Comparison of ENCODE assay signal across 21 cellular contexts in the genomic region with DNA sequence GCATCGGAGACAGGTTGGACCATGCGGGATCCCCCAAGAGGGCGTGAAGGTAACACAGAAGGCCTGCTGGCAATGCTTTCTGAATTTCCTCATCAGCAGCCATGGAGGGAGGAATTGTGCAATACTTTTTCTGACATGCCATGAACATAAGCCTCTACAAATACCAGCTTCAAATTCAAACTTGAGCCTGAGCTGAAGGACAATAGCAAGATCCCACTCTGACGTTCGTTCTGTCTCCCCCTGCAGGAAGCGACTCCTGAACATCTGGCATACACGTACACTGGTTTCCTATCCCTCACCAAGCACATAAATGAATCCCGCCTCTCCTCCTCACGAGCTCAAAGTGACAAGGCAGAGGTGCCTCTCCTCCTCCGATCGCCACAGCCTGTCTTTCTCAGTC.
DNase-seq lines count a peak whose midpoint lies in the region; ATAC-seq, FAIRE-seq and TF ChIP-seq lines count a peak whose summit lies in the region.
"Had no signal": no experiment of that assay in that cellular context is flagged by ENCODE, and none has a peak within 500 bp of the region (broad histone marks: within the 10 kb centered on the region; RNA-seq: fewer than 3 reads in every experiment).

No MANE protein-coding gene starts in this region.

- no peak for TF ChIP-seq EP300 in K562 (IDR thresholded peaks at IDR 0.05; ENCODE audit: low read length)

- 88% methylated on average over 5 of the region's 11 CpGs for WGBS in K562 (ENCODE audit: insufficient coverage, low coverage, missing lambda C conversion rate)

- no peak for ATAC-seq in K562
- ATAC-seq: activated CD4-positive, CD25-positive, alpha-beta regulatory T cell treated with anti-CD3 and anti-CD28 coated beads, Interleukin-2, amount 50 U/mL, for 24 hours; activated T-helper 17 cell treated with anti-CD3 and anti-CD28 coated beads, Interleukin-2, amount 50 U/mL, for 72 hours; CD8-positive, alpha-beta T cell; left lobe of liver; mucosa of descending colon; stimulated activated effector memory CD8-positive, alpha-beta T cell treated with anti-CD3 and anti-CD28 coated beads, Interleukin-12 subunit alpha, Interleukin-12 subunit beta, amount 100 ng/mL, for 72 hours had no signal

- FAIRE-seq in K562 (lab: Jason Lieb, UNC): no peak

- H3K27ac Mint-ChIP-seq in MCF 10A (ENCODE audit: low read depth, unreplicated experiment): no peak overlapping the region
- H3K27ac Mint-ChIP-seq in immature natural killer cell: peak overlapping the region in 1 of 6 donors; percentile 48
- H3K27ac Mint-ChIP-seq: activated T-helper 17 cell treated with anti-CD3 and anti-CD28 coated beads, Interleukin-2, amount 50 U/mL, for 72 hours; CD8-positive, alpha-beta T cell; stimulated activated effector memory CD8-positive, alpha-beta T cell treated with anti-CD3 and anti-CD28 coated beads, Interleukin-12 subunit alpha, Interleukin-12 subunit beta, amount 100 ng/mL, for 72 hours had no signal

- H3K4me2 ChIP-seq in K562 (ENCODE audit: insufficient read depth, low read length): no peak overlapping the region

- in situ Hi-C loops in K562 (cut with MboI): no loop called here

- peaks cover 14% of the 10 kb centered on the region; the same call in 1 of the 3 replicates for H3K36me3 ChIP-seq in K562 (ENCODE audit: control insufficient read depth, insufficient read depth, low read length)
- no peaks in the 10 kb centered on the region for H3K36me3 ChIP-seq in ascending aorta
- H3K36me3 ChIP-seq: cardiac muscle cell, neutrophil, right atrium auricular region had no signal

- H3K9me3 Mint-ChIP-seq in MCF 10A (ENCODE audit: unreplicated experiment) (peaks cover 39% of the 10 kb centered on the region), immature natural killer cell (peaks cover 7 to 19% (median 14%) of the 10 kb centered on the region in 6 donors)

- H4K20me1 ChIP-seq in K562 (replicated peaks; ENCODE audit: control insufficient read depth, insufficient read depth, low read length): no peaks in the 10 kb centered on the region

- H3K4me3 Mint-ChIP-seq in MCF 10A (ENCODE audit: unreplicated experiment) (no peak overlapping the region), immature natural killer cell (no peak overlapping the region)
- H3K4me3 Mint-ChIP-seq: activated T-helper 17 cell treated with anti-CD3 and anti-CD28 coated beads, Interleukin-2, amount 50 U/mL, for 72 hours; CD8-positive, alpha-beta T cell; stimulated activated effector memory CD8-positive, alpha-beta T cell treated with anti-CD3 and anti-CD28 coated beads, Interleukin-12 subunit alpha, Interleukin-12 subunit beta, amount 100 ng/mL, for 72 hours had no signal

- peaks cover 35% of the 10 kb centered on the region for H3K79me2 ChIP-seq in K562 (ENCODE audit: control insufficient read depth, insufficient read depth, low read length)

- intact Hi-C loops in K562 (cut with micrococcal nuclease): no loop called here
- intact Hi-C loops in ascending aorta (cut with DNase I): no loop called here
- intact Hi-C loops in MCF 10A (cut with micrococcal nuclease): no loop called here

- H3K4me1 Mint-ChIP-seq in MCF 10A (ENCODE audit: insufficient read depth, unreplicated experiment) (no peaks in the 10 kb centered on the region), immature natural killer cell (peaks cover 22% of the 10 kb centered on the region in 2 donors)

- H3K9me3 ChIP-seq in K562 (replicated peaks; ENCODE audit: control insufficient read depth, insufficient read depth, low read depth, low read length) (no peaks in the 10 kb centered on the region; the same call in 1 of the 2 replicates), ascending aorta (no peaks in the 10 kb centered on the region)
- H3K9me3 ChIP-seq: neutrophil had no signal

- H3K27me3 Mint-ChIP-seq in MCF 10A (ENCODE audit: insufficient read depth, unreplicated experiment): no peaks in the 10 kb centered on the region
- peaks cover 3 to 5% (median 4%) of the 10 kb centered on the region in 3 donors for H3K27me3 Mint-ChIP-seq in immature natural killer cell (ENCODE audit: low read depth in 3 of 3)
- H3K27me3 Mint-ChIP-seq: activated T-helper 17 cell treated with anti-CD3 and anti-CD28 coated beads, Interleukin-2, amount 50 U/mL, for 72 hours had no signal

- no peak for TF ChIP-seq RAD21 in K562 (CRISPR knock-in tag; conservative IDR thresholded peaks at IDR 0.05 in 1 of 2, IDR thresholded peaks at IDR 0.05 in 1 of 2)

- H3K9ac ChIP-seq in K562 (ENCODE audit: insufficient read depth in 1 of 2, low read depth in 2 of 2, low read length in 2 of 2): no peak overlapping the region

- BruUV-seq in K562 (replicated peaks; lab: Mats Ljungman, UMichigan) (no TSS peak), MCF 10A (replicated peaks; lab: Mats Ljungman, UMichigan) (no TSS peak)

- peak; percentile 16 for DNase-seq in activated effector memory CD4-positive, alpha-beta T cell treated with anti-CD3 and anti-CD28 coated beads, Interleukin-2, amount 50 U/mL, for 16 hours
- no peak for DNase-seq in activated effector memory CD4-positive, alpha-beta T cell treated with Interleukin-2 at 50 U/mL for 16 hours
- DNase-seq in NAMALWA (ENCODE audit: low spot score): peak; percentile 33
- DNase-seq in K562 (ENCODE audit: extremely low read depth in 1 of 4, low spot score in 3 of 4): no peak
- DNase-seq in ascending aorta (ENCODE audit: low spot score in 2 of 2): no peak
- DNase-seq in MCF 10A (ENCODE audit: unreplicated experiment): no peak
- no peak for DNase-seq in immature natural killer cell
- no peak for DNase-seq in SK-N-DZ (ENCODE audit: low spot score)
- DNase-seq: CD8-positive, alpha-beta T cell; erythroblast; mucosa of descending colon; NK-92 treated with Interleukin-12 subunit alpha and Interleukin-12 subunit beta, amount 100 ng/mL, for 24 hours; SHP77 had no signal

- H3K9me1 ChIP-seq in K562 (ENCODE audit: control insufficient read depth, insufficient read depth, low read length): no peaks in the 10 kb centered on the region

- H3K4me1 ChIP-seq in K562 (replicated peaks in 1 of 2; ENCODE audit: control insufficient read depth in 2 of 2, insufficient read depth in 2 of 2, low read length in 2 of 2) (peaks cover 0 to 3% of the 10 kb centered on the region in 2 experiments; a peak in 2 of 5 replicates), ascending aorta (no peaks in the 10 kb centered on the region)

- TF ChIP-seq POLR2A in K562 (conservative IDR thresholded peaks at IDR 0.05): no peak

- TF ChIP-seq CTCF in K562 (IDR thresholded peaks at IDR 0.05 in 2 of 3, conservative IDR thresholded peaks at IDR 0.05 in 1 of 3; ENCODE audit: insufficient read depth in 2 of 3, low read depth in 1 of 3, low read length in 3 of 3) (0 out of 6 replicates have a peak, but pooled peaks of 1 of the 3 experiments have one; percentile 18), ascending aorta (IDR thresholded peaks at IDR 0.05) (no peak), MCF 10A (IDR thresholded peaks at IDR 0.05; ENCODE audit: unreplicated experiment) (no peak)

- POLR2A ChIA-PET in K562 (lab: Yijun Ruan, JAX): no interaction called here
- POLR2A ChIA-PET in MCF 10A (lab: Yijun Ruan, JAX): no interaction called here

- no peak overlapping the region for H3K27ac ChIP-seq in K562 (ENCODE audit: extremely low read depth, low read depth, low read length)
- H3K27ac ChIP-seq in ascending aorta: no peak overlapping the region
- H3K27ac ChIP-seq: cardiac muscle cell, neutrophil, right atrium auricular region had no signal

- no peak overlapping the region for H3K4me3 ChIP-seq in K562
- H3K4me3 ChIP-seq in ascending aorta: no peak overlapping the region
- H3K4me3 ChIP-seq: cardiac muscle cell, dorsolateral prefrontal cortex, mucosa of descending colon, right atrium auricular region had no signal

- H2AFZ ChIP-seq in K562 (ENCODE audit: low read depth, low read length): no peak overlapping the region

- H3K36me3 Mint-ChIP-seq in MCF 10A (ENCODE audit: insufficient read depth, unreplicated experiment): no peaks in the 10 kb centered on the region
- H3K36me3 Mint-ChIP-seq in immature natural killer cell: peaks cover 5 to 6% (median 6%) of the 10 kb centered on the region in 3 donors
- H3K36me3 Mint-ChIP-seq: stimulated activated effector memory CD8-positive, alpha-beta T cell treated with anti-CD3 and anti-CD28 coated beads, Interleukin-12 subunit alpha, Interleukin-12 subunit beta, amount 100 ng/mL, for 72 hours had no signal

- CTCF ChIA-PET in K562 (lab: Yijun Ruan, JAX; ENCODE audit: low intra/inter-chr PET ratio) (no interaction called here), MCF 10A (lab: Yijun Ruan, JAX) (no interaction called here)

- H3K27me3 ChIP-seq in K562 (ENCODE audit: control insufficient read depth in 2 of 2, insufficient read depth in 2 of 2, low read length in 2 of 2) (no peaks in the 10 kb centered on the region), ascending aorta (no peaks in the 10 kb centered on the region)
- H3K27me3 ChIP-seq: cardiac muscle cell, dorsolateral prefrontal cortex, right atrium auricular region had no signal

TF ChIP-seq in K562, 482 proteins besides CTCF, POLR2A, EP300 and RAD21 (continues in another document):
- TF ChIP-seq ILK (tag; IDR thresholded peaks at IDR 0.05; ENCODE audit: borderline replicate concordance, low read depth): no peak
- no peak for TF ChIP-seq COPS2 (conservative IDR thresholded peaks at IDR 0.05)
- no peak for TF ChIP-seq GABPB2 (CRISPR knock-in tag; conservative IDR thresholded peaks at IDR 0.05)
- no peak for TF ChIP-seq BCL6 (CRISPR knock-in tag; IDR thresholded peaks at IDR 0.05)
- TF ChIP-seq PRMT5 (CRISPR knock-in tag; IDR thresholded peaks at IDR 0.05): no peak
- TF ChIP-seq CEBPG (CRISPR knock-in tag; IDR thresholded peaks at IDR 0.05): 0 out of 2 replicates have a peak, but pooled peaks have one; percentile 20
- peak; percentile 13 to 47; a peak in 1 of 4 replicates for TF ChIP-seq CEBPG (tag; conservative IDR thresholded peaks at IDR 0.05 in 1 of 2, IDR thresholded peaks at IDR 0.05 in 1 of 2)
- TF ChIP-seq XRCC3 (IDR thresholded peaks at IDR 0.05): no peak
- no peak for TF ChIP-seq SNIP1 (IDR thresholded peaks at IDR 0.05; ENCODE audit: low read depth)
- no peak for TF ChIP-seq MTA1 (IDR thresholded peaks at IDR 0.05; ENCODE audit: borderline replicate concordance)
- TF ChIP-seq FOXA1 (IDR thresholded peaks at IDR 0.05; ENCODE audit: borderline replicate concordance): no peak
- TF ChIP-seq PCBP1 (IDR thresholded peaks at IDR 0.05; ENCODE audit: low read depth, low read length, poor library complexity, severe bottlenecking): no peak
- no peak for TF ChIP-seq CSDE1 (IDR thresholded peaks at IDR 0.05)

Comparison
In these comparisons a context has a peak if more than half of its experiments do, and no peak if none do; other contexts are left out.
1. DNase-seq: peak in activated effector memory CD4-positive, alpha-beta T cell treated with anti-CD3 and anti-CD28 coated beads, Interleukin-2, amount 50 U/mL, for 16 hours (single experiment) and NAMALWA (single experiment); none in activated effector memory CD4-positive, alpha-beta T cell treated with Interleukin-2 at 50 U/mL for 16 hours (single experiment), K562 (0 of 4), ascending aorta (0 of 2), MCF 10A (single experiment), immature natural killer cell (0 of 3) and SK-N-DZ (single experiment).